ENCODE assay signal across 13 cellular contexts in genomic region chr1:192993426-192994085, GRCh38.
A peak's percentile ranks its signal among the peaks of the same experiment; 100 is the strongest.
DNase-seq lines count a peak whose midpoint lies in the region; ATAC-seq, FAIRE-seq and TF ChIP-seq lines count a peak whose summit lies in the region.
"Had no signal": no experiment of that assay in that cellular context is flagged by ENCODE, and none has a peak within 500 bp of the region (broad histone marks: within the 10 kb centered on the region; RNA-seq: fewer than 3 reads in every experiment).

No MANE protein-coding gene starts in this region.

- FAIRE-seq in GM12892 (lab: Jason Lieb, UNC), result peak; percentile 9

- intact Hi-C loops in sciatic nerve (cut with DNase I), result no loop called here

- ATAC-seq in GM21723 (IDR thresholded peaks at IDR 0.05; ENCODE audit: unreplicated experiment) (peak; percentile 52), HG03469 (IDR thresholded peaks at IDR 0.05; ENCODE audit: unreplicated experiment) (peak; percentile 75), esophagus mucosa (peak; percentile 42), sciatic nerve (no peak)

- DNase-seq in GM12892 (ENCODE audit: insufficient read length), result no peak
- DNase-seq in COR-L47 (lab: John Stamatoyannopoulos, UW), result no peak
- DNase-seq in stimulated activated CD4-positive, alpha-beta T cell treated with anti-CD3 and anti-CD28 coated beads, Interleukin-4, amount 100 ng/mL, for 4 hours, result no peak
- DNase-seq in mucosa of gallbladder (ENCODE audit: low spot score), result no peak
- no peak for DNase-seq in sciatic nerve (ENCODE audit: low spot score)
- DNase-seq: adrenal gland, HCEC 1CT, NCI-H1694, NCI-H446, Right ventricle myocardium superior had no signal

- TF ChIP-seq POLR2A in GM12892 (IDR thresholded peaks at IDR 0.05; ENCODE audit: low read depth, low read length), result no peak
